1 cellular context compared by ENCODE assay signal in genomic region chr2:32277674-32278475, GRCh38.
TF ChIP-seq lines count a peak whose summit lies in the region.

TSS of gene YIPF4 (plus strand) at chr2:32277904. CDS start at chr2:32278156, 252 bp downstream.

TF ChIP-seq in GM12878, 131 proteins besides CTCF, POLR2A, EP300 and RAD21 (continued from another document and continues in another):
- TF ChIP-seq MEF2A (IDR thresholded peaks at IDR 0.05; ENCODE audit: insufficient read depth, low read depth, low read length) (no peak), FOXK2 (IDR thresholded peaks at IDR 0.05) (peak; percentile 91), EZH2 (IDR thresholded peaks at IDR 0.05; ENCODE audit: borderline replicate concordance, control insufficient read depth, low read depth, low read length) (no peak), STAT3 (IDR thresholded peaks at IDR 0.05; ENCODE audit: low read depth, low read length) (no peak), TBL1XR1 (IDR thresholded peaks at IDR 0.05; ENCODE audit: low read depth, low read length) (no peak), RBBP5 (conservative IDR thresholded peaks at IDR 0.05) (no peak), RUNX3 (IDR thresholded peaks at IDR 0.05; ENCODE audit: low read length) (peak; percentile 53; the same call in 1 of the 2 replicates), RELA (IDR thresholded peaks at IDR 0.05; ENCODE audit: borderline replicate concordance, partially characterized antibody) (peak; percentile 72), YY1 (IDR thresholded peaks at IDR 0.05; ENCODE audit: low read depth, low read length) (0 out of 2 replicates have a peak, but pooled peaks have one; percentile 38), ZZZ3 (IDR thresholded peaks at IDR 0.05; ENCODE audit: control insufficient read depth, insufficient read length, low read depth) (no peak), TCF3 (IDR thresholded peaks at IDR 0.05; ENCODE audit: borderline replicate concordance, insufficient read depth, low read depth, low read length) (no peak), SUPT20H (IDR thresholded peaks at IDR 0.05; ENCODE audit: borderline replicate concordance, control insufficient read depth, low read depth, low read length) (no peak), HCFC1 (IDR thresholded peaks at IDR 0.05; ENCODE audit: low read length) (peak; percentile 53), ZNF622 (IDR thresholded peaks at IDR 0.05) (no peak), RFX5 (IDR thresholded peaks at IDR 0.05; ENCODE audit: low read depth, low read length) (0 out of 2 replicates have a peak, but pooled peaks have one; percentile 17), SMC3 (IDR thresholded peaks at IDR 0.05; ENCODE audit: borderline replicate concordance, low read length) (no peak), MYB (IDR thresholded peaks at IDR 0.05; ENCODE audit: borderline replicate concordance, low read depth, low read length) (no peak), SMARCA5 (IDR thresholded peaks at IDR 0.05) (no peak), IKZF2 (IDR thresholded peaks at IDR 0.05) (no peak), MAX (IDR thresholded peaks at IDR 0.05; ENCODE audit: low read depth, low read length) (no peak), CHD1 (IDR thresholded peaks at IDR 0.05; ENCODE audit: low read depth, low read length) (no peak), MEF2B (IDR thresholded peaks at IDR 0.05; ENCODE audit: partially characterized antibody, poor library complexity, severe bottlenecking) (peak; percentile 22), ZSCAN29 (IDR thresholded peaks at IDR 0.05) (no peak), REST (IDR thresholded peaks at IDR 0.05; ENCODE audit: low read depth, low read length) (0 out of 2 replicates have a peak, but pooled peaks have one; percentile 9), CEBPZ (IDR thresholded peaks at IDR 0.05; ENCODE audit: low read depth, low read length) (no peak), JUND (IDR thresholded peaks at IDR 0.05; ENCODE audit: low read depth, low read length) (no peak), ZNF274 (IDR thresholded peaks at IDR 0.05; ENCODE audit: insufficient read depth, insufficient read length) (no peak), USF1 (IDR thresholded peaks at IDR 0.05; ENCODE audit: borderline replicate concordance, extremely low read length, insufficient read depth, low read depth, low read length) (no peak), HSF1 (IDR thresholded peaks at IDR 0.05; ENCODE audit: low read depth, low read length) (no peak), E4F1 (IDR thresholded peaks at IDR 0.05; ENCODE audit: borderline replicate concordance, partially characterized antibody) (peak; percentile 59), LARP7 (IDR thresholded peaks at IDR 0.05) (peak; percentile 83), SMAD1 (IDR thresholded peaks at IDR 0.05; ENCODE audit: low read depth, partially characterized antibody) (peak; percentile 72), ATF3 (IDR thresholded peaks at IDR 0.05; ENCODE audit: borderline replicate concordance, extremely low read depth, low read depth, low read length) (no peak), ZNF384 (IDR thresholded peaks at IDR 0.05; ENCODE audit: borderline replicate concordance, low read depth, low read length) (no peak), RAD51 (IDR thresholded peaks at IDR 0.05) (no peak), IRF3 (IDR thresholded peaks at IDR 0.05) (no peak; the same call in 1 of the 2 replicates), NKRF (conservative IDR thresholded peaks at IDR 0.05) (peak; percentile 92), BCL3 (IDR thresholded peaks at IDR 0.05; ENCODE audit: borderline replicate concordance, insufficient read depth, low read depth, low read length, poor library complexity, severe bottlenecking) (peak; percentile 33), NFYA (IDR thresholded peaks at IDR 0.05; ENCODE audit: borderline replicate concordance, low read depth, low read length) (no peak; the same call in 1 of the 2 replicates), FOS (IDR thresholded peaks at IDR 0.05; ENCODE audit: borderline replicate concordance, extremely low read depth, insufficient read length) (peak; percentile 15), ZNF24 (IDR thresholded peaks at IDR 0.05) (no peak), ASH2L (IDR thresholded peaks at IDR 0.05; ENCODE audit: borderline replicate concordance, low read depth) (no peak), BCL11A (IDR thresholded peaks at IDR 0.05; ENCODE audit: low read depth, low read length) (no peak), HDAC2 (IDR thresholded peaks at IDR 0.05) (no peak), RELB (IDR thresholded peaks at IDR 0.05; ENCODE audit: low read depth) (peak; percentile 79; the same call in 1 of the 2 replicates)
